Comparison of ENCODE assay signal across 8 cellular contexts in genomic region chr3:196528639-196529233, GRCh38. TPM values are rescaled to one million over a fixed set of nuclear protein-coding genes. Genes with fewer than 3 reads are reported as not detected.
A peak's percentile ranks its signal among the peaks of the same experiment; 100 is the strongest.
DNase-seq lines count a peak whose midpoint lies in the region; ATAC-seq and TF ChIP-seq lines count a peak whose summit lies in the region.

No MANE protein-coding gene starts in this region.

- no TSS peak for BruUV-seq in A673 (replicated peaks; lab: Mats Ljungman, UMichigan)

- no peaks in the 10 kb centered on the region for H3K36me3 ChIP-seq in A673 (ENCODE audit: insufficient read depth, low read length, poor library complexity, severe bottlenecking)

- ATAC-seq in GM18498 (IDR thresholded peaks at IDR 0.05; ENCODE audit: unreplicated experiment) = peak; percentile 79
- peak; percentile 80 for ATAC-seq in HG03039 (IDR thresholded peaks at IDR 0.05; ENCODE audit: unreplicated experiment)

- H3K27ac ChIP-seq in A673 (ENCODE audit: low read depth, low read length, poor library complexity, severe bottlenecking) = no peak overlapping the region

- peak; percentile 83 for DNase-seq in A673 (ENCODE audit: low spot score)
- DNase-seq in NCI-H345 treated with DMSO at 0.1 percent for 48 hours (lab: John Stamatoyannopoulos, UW; ENCODE audit: unreplicated experiment) = peak; percentile 72
- peak; percentile 79 to 92 (median 83) for DNase-seq in activated CD8-positive, alpha-beta memory T cell treated with anti-CD3 and anti-CD28 coated beads for 48 hours (ENCODE audit: low read depth in 2 of 3, low spot score in 2 of 3)
- DNase-seq in epidermal melanocyte (ENCODE audit: insufficient read length, low spot score) = peak; percentile 72
- DNase-seq in mucosa of gallbladder (ENCODE audit: low spot score) = peak; percentile 77
- peak; percentile 94 for DNase-seq in stimulated activated CD8-positive, alpha-beta memory T cell treated with anti-CD3 and anti-CD28 coated beads, Interleukin-4, amount 100 ng/mL, for 48 hours

- H3K4me1 ChIP-seq in A673 (ENCODE audit: insufficient read depth, low read length, poor library complexity, severe bottlenecking) = no peaks in the 10 kb centered on the region

- POLR2A ChIA-PET in A673 (lab: Charles Lee; ENCODE audit: low non-redundant PET) = no interaction called here

- CTCF ChIA-PET in A673 (lab: Charles Lee) = interaction anchor here (0.7 to 1.4 kb wide), 4 partner anchors 8 to 156 kb away, joined by 3 to 7 read pairs (median 3); partner anchors contain the start of genes FBXO45 and WDR53

- H3K4me3 ChIP-seq in A673 (ENCODE audit: low read depth, low read length, poor library complexity, severe bottlenecking) = peak overlapping the region; percentile 47

- peak; percentile 62 for TF ChIP-seq CTCF in A673 (conservative IDR thresholded peaks at IDR 0.05; ENCODE audit: low read depth, low read length)

- intact Hi-C loops in A673 (cut with micrococcal nuclease; ENCODE audit: unreplicated experiment) = no loop called here

- no peaks in the 10 kb centered on the region for H3K27me3 ChIP-seq in A673 (replicated peaks; ENCODE audit: insufficient read depth, low read depth, low read length, poor library complexity)

- H3K9me3 ChIP-seq in A673 (ENCODE audit: low read depth, low read length, poor library complexity, severe bottlenecking) = no peaks in the 10 kb centered on the region

RNA-seq across cellular contexts. Expression of gene SMCO1, which starts 13.6 kb away (rescaled TPM):
- total RNA-seq in A673 (2021) = not detected in 2 replicates
- total RNA-seq in mucosa of gallbladder = not detected

RNA-seq across cellular contexts. Expression of gene RNF168, which starts 25.2 kb away (rescaled TPM):
- 37.9 and 42.9 TPM in 2 replicates for total RNA-seq in A673 (2021)
- 23.2 TPM for total RNA-seq in mucosa of gallbladder

RNA-seq across cellular contexts. Expression of gene WDR53, which starts 39.6 kb away (rescaled TPM):
- total RNA-seq in A673 (2021) = 17.8 and 23.1 TPM in 2 replicates
- 8.6 TPM for total RNA-seq in mucosa of gallbladder

RNA-seq across cellular contexts. Expression of gene FBXO45, which starts 39.7 kb away (rescaled TPM):
- total RNA-seq in A673 (2021) (20.9 and 23.0 TPM in 2 replicates), mucosa of gallbladder (7.5 TPM)
